ENCODE assay signal across 12 cellular contexts in the genomic region with DNA sequence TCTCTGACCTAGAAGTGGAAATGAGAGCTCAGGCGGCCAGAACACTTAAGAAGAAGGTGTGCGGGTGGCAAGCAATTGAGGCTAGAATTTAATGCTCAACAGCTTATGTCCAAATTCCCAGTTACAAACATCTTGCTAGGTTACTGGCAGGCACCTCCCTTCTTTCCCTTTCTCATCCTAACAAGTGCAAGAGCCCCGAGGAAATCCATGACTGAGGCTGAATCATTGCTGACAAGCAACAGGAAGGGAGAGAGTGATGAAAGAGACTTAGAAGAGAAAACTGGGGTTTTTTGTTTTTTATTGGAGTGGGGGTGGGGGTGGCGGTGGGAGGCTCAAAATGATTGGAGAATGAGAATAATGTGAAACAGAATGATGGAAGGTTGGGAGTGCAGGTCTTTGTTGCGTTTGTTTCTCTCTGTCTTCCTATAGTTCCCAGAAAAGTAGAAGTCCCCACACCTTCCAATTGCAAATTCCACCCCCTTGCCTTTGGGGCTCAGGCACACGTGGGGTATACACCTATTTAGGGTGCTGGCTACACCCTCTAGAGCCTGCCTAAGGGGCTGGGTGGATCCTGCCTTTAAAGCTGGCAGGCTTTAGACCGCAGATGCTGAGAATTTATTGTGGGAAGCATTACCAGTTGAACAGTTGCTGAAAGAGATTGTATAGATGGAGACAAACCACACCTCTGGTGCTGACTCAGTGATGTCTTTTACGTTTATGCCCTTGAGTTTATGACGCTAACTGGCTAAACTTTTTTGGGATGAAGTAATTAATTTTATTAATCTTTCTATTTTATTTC. TPM values are rescaled to one million over a fixed set of nuclear protein-coding genes. Genes with fewer than 3 reads are reported as not detected.
DNase-seq lines count a peak whose midpoint lies in the region; ATAC-seq and TF ChIP-seq lines count a peak whose summit lies in the region.
"Had no signal": no experiment of that assay in that cellular context is flagged by ENCODE, and none has a peak within 500 bp of the region (broad histone marks: within the 10 kb centered on the region; RNA-seq: fewer than 3 reads in every experiment).

No MANE protein-coding gene starts in this region.

- H3K27ac ChIP-seq in HUES6 (ENCODE audit: low read depth, low read length) (no peak overlapping the region), duodenal mucosa (ENCODE audit: low read depth, low read length) (no peak overlapping the region)
- H3K27ac ChIP-seq: BLaER1 treated with 17β-estradiol and CSF1 and Interleukin-3, amounts not matched to agents 10 nM and 100 nM; gastroesophageal sphincter had no signal

- H3K9me3 ChIP-seq in HUES6 (ENCODE audit: control insufficient read depth, insufficient read depth, low read depth, low read length) = peaks cover 2% of the 10 kb centered on the region
- H3K9me3 ChIP-seq in duodenal mucosa (ENCODE audit: control insufficient read depth in 1 of 2, low read length in 2 of 2) = peaks cover 2 to 3% of the 10 kb centered on the region in 2 donors
- H3K9me3 ChIP-seq in mucosa of descending colon = no peaks in the 10 kb centered on the region
- H3K9me3 ChIP-seq: gastroesophageal sphincter had no signal

- no peak for TF ChIP-seq CTCF in AG09309 (IDR thresholded peaks at IDR 0.05; ENCODE audit: control insufficient read depth, insufficient read depth, low read depth, low read length, missing control alignments)
- no peak for TF ChIP-seq CTCF in mucosa of descending colon (IDR thresholded peaks at IDR 0.05)

- H3K9ac ChIP-seq in HUES6 (ENCODE audit: low read length) (peak overlapping the region; percentile 26), duodenal mucosa (ENCODE audit: low read depth in 1 of 2, low read length in 2 of 2) (peak overlapping the region; percentile 83 to 87)
- H3K9ac ChIP-seq: BLaER1 treated with 17β-estradiol and CSF1 and Interleukin-3, amounts not matched to agents 10 nM and 100 nM had no signal

- H3K36me3 ChIP-seq in HUES6 (ENCODE audit: control insufficient read depth, insufficient read depth, low read length) (no peaks in the 10 kb centered on the region), duodenal mucosa (ENCODE audit: control insufficient read depth in 1 of 2, insufficient read depth in 2 of 2, low read length in 2 of 2) (no peaks in the 10 kb centered on the region), mucosa of descending colon (ENCODE audit: low read depth) (no peaks in the 10 kb centered on the region)
- H3K36me3 ChIP-seq: BLaER1 treated with 17β-estradiol and CSF1 and Interleukin-3, amounts not matched to agents 10 nM and 100 nM; gastroesophageal sphincter had no signal

- ATAC-seq in mucosa of descending colon (peak; percentile 12), HG03469 (IDR thresholded peaks at IDR 0.05; ENCODE audit: unreplicated experiment) (no peak)
- ATAC-seq: gastroesophageal sphincter; naive thymus-derived CD4-positive, alpha-beta T cell had no signal

- H3K4me3 ChIP-seq in AG09309 (ENCODE audit: control insufficient read depth, low read depth, low read length) = no peak overlapping the region
- H3K4me3 ChIP-seq in HUES6 (ENCODE audit: low read depth, low read length) = peak overlapping the region; percentile 81
- peak overlapping the region; percentile 82 to 84 for H3K4me3 ChIP-seq in duodenal mucosa (ENCODE audit: low read depth in 1 of 2, low read length in 2 of 2)
- peak overlapping the region; percentile 44 for H3K4me3 ChIP-seq in mucosa of descending colon
- H3K4me3 ChIP-seq: BLaER1 treated with 17β-estradiol and CSF1 and Interleukin-3, amounts not matched to agents 10 nM and 100 nM had no signal

- H3K27me3 ChIP-seq in HUES6 (ENCODE audit: control insufficient read depth, insufficient read depth, low read length) (peaks cover 20% of the 10 kb centered on the region), duodenal mucosa (ENCODE audit: control insufficient read depth in 1 of 2, insufficient read depth in 2 of 2, low read length in 2 of 2) (no peaks in the 10 kb centered on the region)
- H3K27me3 ChIP-seq: BLaER1 treated with 17β-estradiol and CSF1 and Interleukin-3, amounts not matched to agents 10 nM and 100 nM had no signal

- DNase-seq in AG09309 (ENCODE audit: low read depth) (peak; percentile 24), mucosa of descending colon (no peak), DMS153 (lab: John Stamatoyannopoulos, UW) (no peak)
- DNase-seq in stimulated activated CD4-positive, alpha-beta T cell treated with anti-CD3 and anti-CD28 coated beads, Interleukin-4, amount 100 ng/mL, for 1 hour = no peak
- no peak for DNase-seq in activated CD4-positive, alpha-beta T cell treated with anti-CD3 and anti-CD28 coated beads, Interleukin-2, amount 50 U/mL, for 1 hour
- DNase-seq: naive thymus-derived CD4-positive, alpha-beta T cell; NCI-H1930 had no signal

- peaks cover 11% of the 10 kb centered on the region for H3K4me1 ChIP-seq in HUES6 (ENCODE audit: control insufficient read depth, insufficient read depth, low read length)
- peaks cover 5 to 21% of the 10 kb centered on the region in 2 donors for H3K4me1 ChIP-seq in duodenal mucosa (ENCODE audit: control insufficient read depth in 1 of 2, insufficient read depth in 2 of 2, low read length in 2 of 2)
- H3K4me1 ChIP-seq in mucosa of descending colon (ENCODE audit: low read depth) = no peaks in the 10 kb centered on the region
- H3K4me1 ChIP-seq: BLaER1 treated with 17β-estradiol and CSF1 and Interleukin-3, amounts not matched to agents 10 nM and 100 nM had no signal

- intact Hi-C loops in mucosa of descending colon (cut with DNase I, micrococcal nuclease) = no loop called here

RNA-seq across cellular contexts. Expression of gene FAM83B, which starts 1.4 kb away (rescaled TPM):
- total RNA-seq in mucosa of descending colon = 10 to 100 TPM; 17.5 to 46.5 (median 39.5) TPM
- total RNA-seq: naive thymus-derived CD4-positive, alpha-beta T cell had no signal
